9 cellular contexts compared by ENCODE assay signal in the genomic region with DNA sequence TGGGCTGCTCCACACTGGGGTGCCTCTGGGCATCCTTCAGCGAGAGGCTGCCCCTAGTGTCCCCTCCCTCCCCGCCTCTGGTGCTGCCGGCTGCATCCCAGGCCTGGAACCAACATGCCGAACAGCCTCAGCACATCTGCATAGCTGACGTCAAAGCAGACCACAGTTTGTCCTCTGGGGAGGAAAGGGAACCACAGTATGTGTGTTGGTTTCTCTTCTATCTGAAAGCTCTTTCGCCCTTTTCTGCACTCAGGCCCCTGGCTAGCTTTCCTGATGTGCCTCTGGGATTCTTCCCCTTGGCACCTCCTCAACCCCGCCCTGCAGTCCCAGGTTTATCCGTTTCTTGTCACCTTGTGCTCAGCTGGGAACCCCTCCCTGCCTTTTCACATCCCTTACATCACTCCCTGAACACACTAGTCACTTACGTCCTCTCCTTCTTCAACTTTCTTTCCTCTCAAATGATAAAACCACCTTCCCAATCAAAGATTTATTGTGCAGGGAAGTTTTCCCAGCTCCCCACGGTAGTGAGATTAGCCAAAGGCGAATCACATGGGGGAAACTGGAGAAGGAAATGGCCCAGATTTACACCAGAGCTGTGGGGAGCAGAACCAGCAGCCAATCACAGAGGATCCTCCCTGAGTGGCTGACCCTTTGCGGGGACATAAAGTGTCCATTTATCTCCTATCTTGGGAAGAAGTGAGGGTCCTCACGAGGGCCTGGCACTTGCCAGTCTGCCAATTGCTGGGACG. TPM values are rescaled to one million over a fixed set of nuclear protein-coding genes. Genes with fewer than 3 reads are reported as not detected.
DNase-seq lines count a peak whose midpoint lies in the region; ATAC-seq and TF ChIP-seq lines count a peak whose summit lies in the region.
"Had no signal": no experiment of that assay in that cellular context is flagged by ENCODE, and none has a peak within 500 bp of the region (broad histone marks: within the 10 kb centered on the region; RNA-seq: fewer than 3 reads in every experiment).

No MANE protein-coding gene starts in this region.

- no peaks in the 10 kb centered on the region for H3K27me3 ChIP-seq in stomach

- H3K4me1 Mint-ChIP-seq in T-helper 17 cell, result peaks cover 13% of the 10 kb centered on the region

- no peaks in the 10 kb centered on the region for H3K9me3 ChIP-seq in T-helper 17 cell (ENCODE audit: control insufficient read depth, low read length, poor library complexity, severe bottlenecking)
- no peaks in the 10 kb centered on the region for H3K9me3 ChIP-seq in stomach

- DNase-seq in activated CD8-positive, alpha-beta memory T cell treated with anti-CD3 and anti-CD28 coated beads for 4 hours (ENCODE audit: low read depth in 2 of 2), result peak; percentile 4
- DNase-seq in activated CD8-positive, alpha-beta memory T cell treated with anti-CD3 and anti-CD28 coated beads for 24 hours, result no peak
- DNase-seq in T-helper 17 cell (peak in 1 of 3 donors; percentile 14), foreskin melanocyte (peak; percentile 77), stomach (peak; percentile 42), left lobe of liver (ENCODE audit: low spot score) (no peak)
- DNase-seq in effector CD4-positive, alpha-beta T cell, result no peak

- no peaks in the 10 kb centered on the region for H3K36me3 ChIP-seq in stomach

- TF ChIP-seq CTCF in stomach (IDR thresholded peaks at IDR 0.05), result no peak

- TF ChIP-seq EP300 in stomach (IDR thresholded peaks at IDR 0.05), result no peak

- peak overlapping the region; percentile 70 for H3K27ac Mint-ChIP-seq in T-helper 17 cell

- peak overlapping the region; percentile 67 for H3K4me3 Mint-ChIP-seq in T-helper 17 cell

- 49 to 57% (median 54%) methylated on average over 14 of the region's 14 CpGs for WGBS in stomach, 5 donors

- H3K27ac ChIP-seq in stomach, result peak overlapping the region in 4 of 5 donors; percentile 1 to 48 (median 29)

- intact Hi-C loops in stomach (cut with DNase I; ENCODE audit: low total_unique reads), result no loop called here

- no peaks in the 10 kb centered on the region for H3K36me3 Mint-ChIP-seq in T-helper 17 cell (ENCODE audit: low read depth)

- no peak for TF ChIP-seq POLR2A in stomach (IDR thresholded peaks at IDR 0.05)

- H3K4me3 ChIP-seq in stomach, result no peak overlapping the region

- H3K27me3 Mint-ChIP-seq in T-helper 17 cell, result peaks cover 24% of the 10 kb centered on the region

- peaks cover 0 to 20% (median 6%) of the 10 kb centered on the region in 4 donors for H3K4me1 ChIP-seq in stomach

- peak; percentile 100 for ATAC-seq in HG02938 (IDR thresholded peaks at IDR 0.05; ENCODE audit: unreplicated experiment)
- peak; percentile 96 for ATAC-seq in T-helper 17 cell
- no peak for ATAC-seq in left lobe of liver

RNA-seq across cellular contexts. Expression of a gene that starts 35.6 kb away (rescaled TPM):
- total RNA-seq in T-helper 17 cell (100 to 1,000 TPM; 106 to 126 TPM), stomach (100 to 1,000 TPM in 1 of 5 donors, 10 to 100 TPM in 3, 1 to 10 TPM in 1; 6.4 to 125 (median 25.0) TPM), left lobe of liver (48.2 TPM)
- 10 to 100 TPM; 23.4 to 31.4 (median 24.8) TPM for polyA plus RNA-seq in stomach

RNA-seq across cellular contexts. Expression of a gene that starts 37.2 kb away (rescaled TPM):
- total RNA-seq in T-helper 17 cell (not detected), stomach (10 to 100 TPM in 1 of 5 donors, not detected in 4; 29.5 TPM), left lobe of liver (not detected)
- 10 to 100 TPM in 1 of 3 donors, 1 to 10 TPM in 1, not detected in 1; 2.1 to 19.1 TPM for polyA plus RNA-seq in stomach
- total RNA-seq: renal cortical epithelial cell had no signal

Comparison
In these comparisons a context has a peak if more than half of its experiments do, and no peak if none do; other contexts are left out.
1. DNase-seq: peak in activated CD8-positive, alpha-beta memory T cell treated with anti-CD3 and anti-CD28 coated beads for 4 hours (2 of 2), foreskin melanocyte (single experiment) and stomach (single experiment); none in activated CD8-positive, alpha-beta memory T cell treated with anti-CD3 and anti-CD28 coated beads for 24 hours (single experiment), effector CD4-positive, alpha-beta T cell (single experiment) and left lobe of liver (single experiment).